Comparison of ENCODE assay signal across 26 cellular contexts in the genomic region with DNA sequence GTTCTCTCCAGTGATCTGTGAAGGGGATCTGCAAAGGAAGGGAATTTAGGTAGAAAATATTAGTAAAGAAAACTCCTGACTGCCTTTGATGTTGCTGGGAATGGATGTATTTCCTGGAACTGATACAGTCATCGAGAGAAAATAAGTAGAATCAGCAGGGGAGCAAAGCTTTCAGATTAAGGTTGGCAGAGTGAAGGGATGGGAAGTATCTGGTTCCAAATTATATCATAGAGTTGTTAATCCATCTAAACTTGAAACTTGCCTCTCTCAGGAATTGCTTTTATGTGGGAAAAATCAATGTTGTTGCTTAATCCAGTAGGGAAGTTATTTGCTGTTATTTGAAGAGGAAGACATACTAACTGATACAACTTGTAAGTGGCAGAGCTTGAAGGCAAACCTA. TPM values are rescaled to one million over a fixed set of nuclear protein-coding genes. Genes with fewer than 3 reads are reported as not detected.
"Had no signal": no experiment of that assay in that cellular context is flagged by ENCODE, and none has a peak within 500 bp of the region (broad histone marks: within the 10 kb centered on the region; RNA-seq: fewer than 3 reads in every experiment).

No MANE protein-coding gene starts in this region.

- H3K27me3 ChIP-seq: cardiac muscle cell, heart right ventricle, suprapubic skin, tibial artery had no signal

- DNase-seq: activated CD4-positive, alpha-beta memory T cell treated with anti-CD3 and anti-CD28 coated beads, Interleukin-2, amount 10 ng/mL, durations not matched to agents 7 days and 5 days; activated CD4-positive, alpha-beta T cell treated with anti-CD3 and anti-CD28 coated beads, Interleukin-2, amount 10 ng/mL, durations not matched to agents 24 days and 14 days; activated gamma-delta T cell treated with Interleukin-2 at 50 U/mL for 16 hours; activated naive CD4-positive, alpha-beta T cell treated with anti-CD3 and anti-CD28 coated beads, Interleukin-2, amount 50 U/mL, for 16 hours; activated T-cell treated with anti-CD3 and anti-CD28 coated beads, Interleukin-2, amount 50 U/mL, for 4 hours; amniotic stem cell; cortex of kidney; foreskin fibroblast; heart right ventricle; midbrain; naive thymus-derived CD4-positive, alpha-beta T cell; occipital lobe; posterior cingulate gyrus; right cardiac atrium; stimulated activated CD4-positive, alpha-beta T cell treated with anti-CD3 and anti-CD28 coated beads, Interleukin-15, amount 100 ng/mL, for 24 hours; stimulated activated CD4-positive, alpha-beta T cell treated with anti-CD3 and anti-CD28 coated beads, Interleukin-2, amount 100 ng/mL, for 24 hours; stimulated activated naive CD4-positive, alpha-beta T cell; T-helper 1 cell; tibial artery; upper lobe of right lung; WERI-Rb-1 had no signal

- H3K4me3 Mint-ChIP-seq: activated CD4-positive, alpha-beta memory T cell treated with anti-CD3 and anti-CD28 coated beads, Interleukin-2, amount 10 ng/mL, durations not matched to agents 7 days and 5 days; activated CD4-positive, alpha-beta T cell treated with anti-CD3 and anti-CD28 coated beads, Interleukin-2, amount 10 ng/mL, durations not matched to agents 24 days and 14 days; activated T-cell treated with anti-CD3 and anti-CD28 coated beads, Interleukin-2, amount 50 U/mL, for 4 hours; activated T-helper 17 cell treated with anti-CD3 and anti-CD28 coated beads, Interleukin-2, amount 50 U/mL, for 72 hours; naive thymus-derived CD4-positive, alpha-beta T cell had no signal

- H3K27me3 Mint-ChIP-seq: activated CD4-positive, alpha-beta memory T cell treated with anti-CD3 and anti-CD28 coated beads, Interleukin-2, amount 10 ng/mL, durations not matched to agents 7 days and 5 days; activated CD4-positive, alpha-beta T cell treated with anti-CD3 and anti-CD28 coated beads, Interleukin-2, amount 10 ng/mL, durations not matched to agents 24 days and 14 days; activated T-helper 17 cell treated with anti-CD3 and anti-CD28 coated beads, Interleukin-2, amount 50 U/mL, for 72 hours; naive thymus-derived CD4-positive, alpha-beta T cell had no signal

- H3K36me3 ChIP-seq: cardiac muscle cell, heart right ventricle, suprapubic skin, tibial artery, upper lobe of right lung, WERI-Rb-1 had no signal

- H3K27ac Mint-ChIP-seq: activated CD4-positive, alpha-beta memory T cell treated with anti-CD3 and anti-CD28 coated beads, Interleukin-2, amount 10 ng/mL, durations not matched to agents 7 days and 5 days; activated CD4-positive, alpha-beta T cell treated with anti-CD3 and anti-CD28 coated beads, Interleukin-2, amount 10 ng/mL, durations not matched to agents 24 days and 14 days; activated T-helper 17 cell treated with anti-CD3 and anti-CD28 coated beads, Interleukin-2, amount 50 U/mL, for 72 hours; naive thymus-derived CD4-positive, alpha-beta T cell had no signal

- H3K4me1 ChIP-seq: heart right ventricle, suprapubic skin, tibial artery, upper lobe of right lung had no signal

- H3K9me3 ChIP-seq: heart right ventricle, suprapubic skin, tibial artery, upper lobe of right lung had no signal

- H3K27ac ChIP-seq: cardiac muscle cell, heart right ventricle, suprapubic skin, tibial artery, upper lobe of right lung, WERI-Rb-1 had no signal

- H3K4me3 ChIP-seq: cardiac muscle cell, heart right ventricle, suprapubic skin, tibial artery, upper lobe of right lung had no signal

- H3K36me3 Mint-ChIP-seq: naive thymus-derived CD4-positive, alpha-beta T cell had no signal

- H3K4me1 Mint-ChIP-seq: activated CD4-positive, alpha-beta memory T cell treated with anti-CD3 and anti-CD28 coated beads, Interleukin-2, amount 10 ng/mL, durations not matched to agents 7 days and 5 days; activated CD4-positive, alpha-beta T cell treated with anti-CD3 and anti-CD28 coated beads, Interleukin-2, amount 10 ng/mL, durations not matched to agents 24 days and 14 days; activated T-helper 17 cell treated with anti-CD3 and anti-CD28 coated beads, Interleukin-2, amount 50 U/mL, for 72 hours; naive thymus-derived CD4-positive, alpha-beta T cell had no signal

- H3K9me3 Mint-ChIP-seq: activated CD4-positive, alpha-beta T cell treated with anti-CD3 and anti-CD28 coated beads, Interleukin-2, amount 10 ng/mL, durations not matched to agents 24 days and 14 days; activated T-helper 17 cell treated with anti-CD3 and anti-CD28 coated beads, Interleukin-2, amount 50 U/mL, for 72 hours had no signal

- ATAC-seq: activated CD4-positive, CD25-positive, alpha-beta regulatory T cell treated with anti-CD3 and anti-CD28 coated beads, Interleukin-2, amount 50 U/mL, for 24 hours; activated T-cell treated with anti-CD3 and anti-CD28 coated beads, Interleukin-2, amount 50 U/mL, for 4 hours; activated T-helper 17 cell treated with anti-CD3 and anti-CD28 coated beads, Interleukin-2, amount 50 U/mL, for 72 hours; esophagus mucosa; heart right ventricle; naive thymus-derived CD4-positive, alpha-beta T cell; right cardiac atrium; upper lobe of right lung had no signal

RNA-seq across cellular contexts. Expression of a gene that starts 19.3 kb away (rescaled TPM):
- total RNA-seq: activated CD4-positive, alpha-beta memory T cell treated with anti-CD3 and anti-CD28 coated beads, Interleukin-2, amount 10 ng/mL, durations not matched to agents 7 days and 5 days; activated CD4-positive, alpha-beta T cell treated with anti-CD3 and anti-CD28 coated beads, Interleukin-2, amount 10 ng/mL, durations not matched to agents 24 days and 14 days; activated T-cell treated with anti-CD3 and anti-CD28 coated beads, Interleukin-2, amount 50 U/mL, for 4 hours; activated T-helper 17 cell treated with anti-CD3 and anti-CD28 coated beads, Interleukin-2, amount 50 U/mL, for 72 hours; esophagus mucosa; naive thymus-derived CD4-positive, alpha-beta T cell had no signal
- polyA plus RNA-seq: cardiac muscle cell; naive thymus-derived CD4-positive, alpha-beta T cell had no signal
